ENCODE assay signal across 2 cellular contexts in the genomic region with DNA sequence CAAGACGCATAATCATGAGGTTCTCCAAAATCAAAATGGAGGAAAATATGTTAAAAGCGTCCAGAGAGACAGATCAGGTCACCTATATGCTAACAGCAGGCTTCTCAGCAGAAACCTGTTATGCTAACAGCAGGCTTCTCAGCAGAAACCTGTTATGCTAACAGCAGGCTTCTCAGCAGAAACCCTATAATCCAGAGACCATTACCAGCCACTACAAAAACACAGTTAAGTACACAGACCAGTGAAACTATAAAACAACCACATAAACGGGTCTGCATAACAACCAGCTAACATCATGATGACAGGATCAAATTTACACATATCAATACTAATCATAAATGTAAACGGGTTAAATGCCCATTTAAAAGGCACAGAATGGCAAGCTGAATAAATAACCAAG.
TF ChIP-seq lines count a peak whose summit lies in the region.

No MANE protein-coding gene starts in this region.

TF ChIP-seq in SK-N-SH, 30 proteins besides CTCF, POLR2A, EP300 and RAD21 (continued from another document):
- TF ChIP-seq PBX3 (IDR thresholded peaks at IDR 0.05) (no peak), SIN3A (IDR thresholded peaks at IDR 0.05; ENCODE audit: borderline replicate concordance, low read depth, low read length) (no peak), TAF1 (IDR thresholded peaks at IDR 0.05; ENCODE audit: borderline replicate concordance, low read depth, low read length) (no peak), RXRA (IDR thresholded peaks at IDR 0.05; ENCODE audit: borderline replicate concordance, low read depth) (no peak), MXI1 (IDR thresholded peaks at IDR 0.05; ENCODE audit: low read depth, low read length) (no peak), TEAD4 (IDR thresholded peaks at IDR 0.05; ENCODE audit: borderline replicate concordance, insufficient read depth) (no peak), SMC3 (IDR thresholded peaks at IDR 0.05; ENCODE audit: low read depth, low read length) (no peak), NFIC (IDR thresholded peaks at IDR 0.05; ENCODE audit: borderline replicate concordance) (no peak), GATA2 (CRISPR knock-in tag; IDR thresholded peaks at IDR 0.05) (no peak)

TF ChIP-seq in SK-N-SH treated with all-trans-retinoic acid at 6 μM for 48 hours, 23 proteins besides CTCF, POLR2A, EP300 and RAD21 (continued from another document):
- TF ChIP-seq, protein P1, sequence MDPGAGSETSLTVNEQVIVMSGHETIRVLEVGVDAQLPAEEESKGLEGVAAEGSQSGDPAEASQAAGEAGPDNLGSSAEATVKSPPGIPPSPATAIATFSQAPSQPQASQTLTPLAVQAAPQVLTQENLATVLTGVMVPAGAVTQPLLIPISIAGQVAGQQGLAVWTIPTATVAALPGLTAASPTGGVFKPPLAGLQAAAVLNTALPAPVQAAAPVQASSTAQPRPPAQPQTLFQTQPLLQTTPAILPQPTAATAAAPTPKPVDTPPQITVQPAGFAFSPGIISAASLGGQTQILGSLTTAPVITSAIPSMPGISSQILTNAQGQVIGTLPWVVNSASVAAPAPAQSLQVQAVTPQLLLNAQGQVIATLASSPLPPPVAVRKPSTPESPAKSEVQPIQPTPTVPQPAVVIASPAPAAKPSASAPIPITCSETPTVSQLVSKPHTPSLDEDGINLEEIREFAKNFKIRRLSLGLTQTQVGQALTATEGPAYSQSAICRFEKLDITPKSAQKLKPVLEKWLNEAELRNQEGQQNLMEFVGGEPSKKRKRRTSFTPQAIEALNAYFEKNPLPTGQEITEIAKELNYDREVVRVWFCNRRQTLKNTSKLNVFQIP (CRISPR knock-in tag; IDR thresholded peaks at IDR 0.05; ENCODE audit: borderline replicate concordance, low read depth), result no peak
- no peak for TF ChIP-seq PATZ1 (CRISPR knock-in tag; IDR thresholded peaks at IDR 0.05; ENCODE audit: borderline replicate concordance)
- TF ChIP-seq TCF4 (CRISPR knock-in tag; IDR thresholded peaks at IDR 0.05; ENCODE audit: borderline replicate concordance), result no peak
- TF ChIP-seq, protein P2, sequence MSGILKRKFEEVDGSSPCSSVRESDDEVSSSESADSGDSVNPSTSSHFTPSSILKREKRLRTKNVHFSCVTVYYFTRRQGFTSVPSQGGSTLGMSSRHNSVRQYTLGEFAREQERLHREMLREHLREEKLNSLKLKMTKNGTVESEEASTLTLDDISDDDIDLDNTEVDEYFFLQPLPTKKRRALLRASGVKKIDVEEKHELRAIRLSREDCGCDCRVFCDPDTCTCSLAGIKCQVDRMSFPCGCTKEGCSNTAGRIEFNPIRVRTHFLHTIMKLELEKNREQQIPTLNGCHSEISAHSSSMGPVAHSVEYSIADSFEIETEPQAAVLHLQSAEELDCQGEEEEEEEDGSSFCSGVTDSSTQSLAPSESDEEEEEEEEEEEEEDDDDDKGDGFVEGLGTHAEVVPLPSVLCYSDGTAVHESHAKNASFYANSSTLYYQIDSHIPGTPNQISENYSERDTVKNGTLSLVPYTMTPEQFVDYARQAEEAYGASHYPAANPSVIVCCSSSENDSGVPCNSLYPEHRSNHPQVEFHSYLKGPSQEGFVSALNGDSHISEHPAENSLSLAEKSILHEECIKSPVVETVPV (CRISPR knock-in tag; IDR thresholded peaks at IDR 0.05), result no peak
- TF ChIP-seq ZFP3 (CRISPR knock-in tag; IDR thresholded peaks at IDR 0.05), result no peak
